Comparison of ENCODE assay signal across 16 cellular contexts in the genomic region with DNA sequence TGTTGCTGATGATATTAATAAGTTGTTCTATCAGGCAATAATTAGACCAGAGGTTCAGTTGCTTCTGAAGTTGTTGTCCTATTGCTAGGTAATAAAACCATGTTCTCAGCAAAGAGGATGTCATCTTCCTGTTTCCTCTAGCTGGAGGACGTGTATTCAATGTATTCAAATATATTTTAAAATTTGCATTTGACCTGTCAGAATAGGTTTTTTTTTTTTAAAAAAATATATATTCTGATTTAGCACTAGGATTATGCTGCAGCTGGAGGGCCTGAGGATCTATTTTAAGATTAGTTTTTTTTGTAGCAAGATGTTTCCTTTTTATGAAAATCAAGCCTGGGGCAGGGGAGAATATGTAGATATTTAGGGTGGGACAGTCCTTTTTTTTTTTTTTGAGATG.
DNase-seq lines count a peak whose midpoint lies in the region; ATAC-seq and TF ChIP-seq lines count a peak whose summit lies in the region.
"Had no signal": no experiment of that assay in that cellular context is flagged by ENCODE, and none has a peak within 500 bp of the region (broad histone marks: within the 10 kb centered on the region; RNA-seq: fewer than 3 reads in every experiment).

No MANE protein-coding gene starts in this region.

- peak; percentile 83 for ATAC-seq in memory B cell (ENCODE audit: low read depth)
- ATAC-seq: A549; CD8-positive, alpha-beta T cell had no signal

- H3K4me1 Mint-ChIP-seq in memory B cell: peaks cover 27% of the 10 kb centered on the region

- peak overlapping the region; percentile 92 for H3K27ac Mint-ChIP-seq in memory B cell
- H3K27ac Mint-ChIP-seq: CD8-positive, alpha-beta T cell had no signal

- H3K36me3 ChIP-seq in BLaER1 treated with 17β-estradiol and CSF1 and Interleukin-3, amounts not matched to agents 10 nM and 100 nM: no peaks in the 10 kb centered on the region
- no peaks in the 10 kb centered on the region for H3K36me3 ChIP-seq in HEK293 (ENCODE audit: control insufficient read depth in 2 of 2, insufficient read depth in 1 of 2, low read length in 2 of 2)
- H3K36me3 ChIP-seq in SU-DHL-6 (ENCODE audit: low read length): no peaks in the 10 kb centered on the region
- H3K36me3 ChIP-seq: HAP-1 had no signal

- peaks cover 0 to 29% (median 13%) of the 10 kb centered on the region in 10 experiments; a peak in 13 of 20 replicates for H3K4me1 ChIP-seq in BLaER1 treated with 17β-estradiol and CSF1 and Interleukin-3, amounts not matched to agents 10 nM and 100 nM
- H3K4me1 ChIP-seq in HEK293 (ENCODE audit: control insufficient read depth, insufficient read depth, low read length): peaks cover 4% of the 10 kb centered on the region
- H3K4me1 ChIP-seq: A549, HAP-1 had no signal

- CTCF ChIA-PET in HEK293 (lab: Yijun Ruan, JAX): interaction anchor here (0.7 kb wide), 1 partner anchor 165 kb away, joined by 3 read pairs; no protein-coding TSS in a partner anchor

- H2AFZ ChIP-seq in SU-DHL-6 (ENCODE audit: low read depth, low read length, severe bottlenecking): no peak overlapping the region

- H3K9ac ChIP-seq in BLaER1 treated with 17β-estradiol and CSF1 and Interleukin-3, amounts not matched to agents 10 nM and 100 nM: no peak overlapping the region
- peak overlapping the region; percentile 4; the same call in 1 of the 2 replicates for H3K9ac ChIP-seq in SU-DHL-6 (ENCODE audit: low read length)

- peaks cover 3% of the 10 kb centered on the region for H3K27me3 Mint-ChIP-seq in memory B cell

- peak overlapping the region; percentile 28 for H3K4me3 Mint-ChIP-seq in memory B cell
- H3K4me3 Mint-ChIP-seq: CD8-positive, alpha-beta T cell had no signal

- no peak overlapping the region for H3K4me3 ChIP-seq in BLaER1 treated with 17β-estradiol and CSF1 and Interleukin-3, amounts not matched to agents 10 nM and 100 nM
- H3K4me3 ChIP-seq in HEK293 (ENCODE audit: low read depth, low read length) (no peak overlapping the region), SU-DHL-6 (ENCODE audit: insufficient read depth, low read length, poor library complexity, severe bottlenecking) (no peak overlapping the region), coronary artery (no peak overlapping the region)
- H3K4me3 ChIP-seq: A549, HAP-1 had no signal

- no peaks in the 10 kb centered on the region for H3K79me2 ChIP-seq in SU-DHL-6 (ENCODE audit: insufficient read depth, low read length)

- H3F3A ChIP-seq in SU-DHL-6 (ENCODE audit: insufficient read depth): peaks cover 5% of the 10 kb centered on the region

- H3K4me2 ChIP-seq in BLaER1 treated with 17β-estradiol and CSF1 and Interleukin-3, amounts not matched to agents 10 nM and 100 nM: peak overlapping the region in 6 of 11 experiments; percentile 12 to 51 (median 22); a peak in 8 of 22 replicates
- peak overlapping the region; percentile 36 for H3K4me2 ChIP-seq in SU-DHL-6 (ENCODE audit: low read depth, low read length, poor library complexity, severe bottlenecking)
- H3K4me2 ChIP-seq: A549 had no signal

- H3K27me3 ChIP-seq in BLaER1 treated with 17β-estradiol and CSF1 and Interleukin-3, amounts not matched to agents 10 nM and 100 nM: no peaks in the 10 kb centered on the region
- H3K27me3 ChIP-seq in SU-DHL-6 (ENCODE audit: low read length): no peaks in the 10 kb centered on the region

- peak overlapping the region in 1 of 11 experiments; percentile 42; a peak in 1 of 22 replicates for H3K27ac ChIP-seq in BLaER1 treated with 17β-estradiol and CSF1 and Interleukin-3, amounts not matched to agents 10 nM and 100 nM
- no peak overlapping the region for H3K27ac ChIP-seq in HEK293 (ENCODE audit: extremely low read depth, low read depth, low read length)
- H3K27ac ChIP-seq in SU-DHL-6 (ENCODE audit: low read depth, low read length): peak overlapping the region; percentile 73
- no peak overlapping the region for H3K27ac ChIP-seq in caudate nucleus (ENCODE audit: low read depth, low read length)
- H3K27ac ChIP-seq in coronary artery: no peak overlapping the region
- H3K27ac ChIP-seq: A549 had no signal

- TF ChIP-seq CTCF in HEK293 (tag by site-specific recombination; IDR thresholded peaks at IDR 0.05) (no peak), SU-DHL-6 (IDR thresholded peaks at IDR 0.05; ENCODE audit: insufficient read depth, low read length, poor library complexity, severe bottlenecking) (no peak), coronary artery (IDR thresholded peaks at IDR 0.05) (no peak)

- DNase-seq in memory B cell (ENCODE audit: low spot score in 2 of 2): peak in 1 of 2 donors; percentile 23
- no peak for DNase-seq in caudate nucleus (lab: John Stamatoyannopoulos, UW)
- no peak for DNase-seq in coronary artery (ENCODE audit: low spot score)
- DNase-seq in DMS79 treated with DMSO at 0.1 percent for 48 hours (lab: John Stamatoyannopoulos, UW): no peak
- no peak for DNase-seq in NCI-H2107 (lab: John Stamatoyannopoulos, UW)
- DNase-seq: CD8-positive, alpha-beta T cell; DND-41; GF-D8; NCI-H1694 treated with DMSO at 0.1 percent for 48 hours; NCI-H446 treated with DMSO at 0.1 percent for 48 hours; SHP77 had no signal

- H3K9me3 ChIP-seq in BLaER1 treated with 17β-estradiol and CSF1 and Interleukin-3, amounts not matched to agents 10 nM and 100 nM (replicated peaks in 1 of 11): peaks cover 0 to 17% (median 9%) of the 10 kb centered on the region in 11 experiments; a peak in 13 of 22 replicates
- no peaks in the 10 kb centered on the region for H3K9me3 ChIP-seq in HEK293 (ENCODE audit: control insufficient read depth, insufficient read depth, low read depth, low read length)
- no peaks in the 10 kb centered on the region for H3K9me3 ChIP-seq in SU-DHL-6 (ENCODE audit: insufficient read depth, low read length)
- H3K9me3 ChIP-seq: HAP-1 had no signal

- no peaks in the 10 kb centered on the region for H3K9me2 ChIP-seq in SU-DHL-6 (replicated peaks; ENCODE audit: insufficient read depth, low read length)

- POLR2A ChIA-PET in HEK293 (lab: Yijun Ruan, JAX): no interaction called here

- no peaks in the 10 kb centered on the region for H4K20me1 ChIP-seq in BLaER1 treated with 17β-estradiol and CSF1 and Interleukin-3, amounts not matched to agents 10 nM and 100 nM
- no peaks in the 10 kb centered on the region for H4K20me1 ChIP-seq in SU-DHL-6 (ENCODE audit: low read depth, low read length)

- peaks cover 3% of the 10 kb centered on the region for H3K9me3 Mint-ChIP-seq in memory B cell
- H3K9me3 Mint-ChIP-seq: CD8-positive, alpha-beta T cell had no signal

- H3K36me3 Mint-ChIP-seq in memory B cell: peaks cover 4% of the 10 kb centered on the region
- H3K36me3 Mint-ChIP-seq: CD8-positive, alpha-beta T cell had no signal

TF ChIP-seq in HEK293, 187 proteins besides CTCF, POLR2A, EP300 and RAD21:
- no peak for TF ChIP-seq ZNF843 (tag by site-specific recombination; IDR thresholded peaks at IDR 0.05)
- TF ChIP-seq, protein P1, sequence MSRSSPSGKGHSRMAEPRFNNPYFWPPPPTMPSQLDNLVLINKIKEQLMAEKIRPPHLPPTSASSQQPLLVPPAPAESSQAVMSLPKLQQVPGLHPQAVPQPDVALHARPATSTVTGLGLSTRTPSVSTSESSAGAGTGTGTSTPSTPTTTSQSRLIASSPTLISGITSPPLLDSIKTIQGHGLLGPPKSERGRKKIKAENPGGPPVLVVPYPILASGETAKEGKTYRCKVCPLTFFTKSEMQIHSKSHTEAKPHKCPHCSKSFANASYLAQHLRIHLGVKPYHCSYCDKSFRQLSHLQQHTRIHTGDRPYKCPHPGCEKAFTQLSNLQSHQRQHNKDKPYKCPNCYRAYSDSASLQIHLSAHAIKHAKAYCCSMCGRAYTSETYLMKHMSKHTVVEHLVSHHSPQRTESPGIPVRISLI (tag by site-specific recombination; IDR thresholded peaks at IDR 0.05): 0 out of 2 replicates have a peak, but pooled peaks have one; percentile 12
